Comparison of ENCODE assay signal across 13 cellular contexts in genomic region chr22:48098936-48099245, GRCh38.
DNase-seq lines count a peak whose midpoint lies in the region; ATAC-seq lines count a peak whose summit lies in the region.
"Had no signal": no experiment of that assay in that cellular context is flagged by ENCODE, and none has a peak within 500 bp of the region (broad histone marks: within the 10 kb centered on the region; RNA-seq: fewer than 3 reads in every experiment).

No MANE protein-coding gene starts in this region.

- peak overlapping the region; percentile 60 for H3K4me3 Mint-ChIP-seq in T-helper 1 cell treated with Interleukin-12 subunit alpha and Interleukin-12 subunit beta and Interleukin-4 antibody, amounts not matched to agents 30 μg/mL and 1 μg/mL, for 36 hours
- H3K4me3 Mint-ChIP-seq in memory B cell, result peak overlapping the region; percentile 66
- H3K4me3 Mint-ChIP-seq: dendritic cell treated with granulocyte-macrophage colony-stimulating factor and Interleukin-4, amounts not matched to agents 40 ng/mL and 50 ng/mL, for 4 days had no signal

- DNase-seq in T-helper 1 cell (no peak), memory B cell (ENCODE audit: low spot score in 2 of 2) (no peak), cerebellar cortex (ENCODE audit: low spot score) (no peak), SW 1271 (lab: John Stamatoyannopoulos, UW) (no peak), DMS79 (lab: John Stamatoyannopoulos, UW) (no peak)
- DNase-seq: IMR-90, PC-9, posterior cingulate gyrus had no signal

- peaks cover 32% of the 10 kb centered on the region for H3K4me1 Mint-ChIP-seq in T-helper 1 cell treated with Interleukin-12 subunit alpha and Interleukin-12 subunit beta and Interleukin-4 antibody, amounts not matched to agents 30 μg/mL and 1 μg/mL, for 36 hours (ENCODE audit: low read depth)
- peaks cover 48% of the 10 kb centered on the region for H3K4me1 Mint-ChIP-seq in memory B cell

- H3K27ac Mint-ChIP-seq in T-helper 1 cell treated with Interleukin-12 subunit alpha and Interleukin-12 subunit beta and Interleukin-4 antibody, amounts not matched to agents 30 μg/mL and 1 μg/mL, for 36 hours, result peak overlapping the region; percentile 88
- H3K27ac Mint-ChIP-seq in memory B cell, result peak overlapping the region; percentile 89
- H3K27ac Mint-ChIP-seq: dendritic cell treated with granulocyte-macrophage colony-stimulating factor and Interleukin-4, amounts not matched to agents 40 ng/mL and 50 ng/mL, for 4 days had no signal

- H3K27me3 Mint-ChIP-seq in T-helper 1 cell treated with Interleukin-12 subunit alpha and Interleukin-12 subunit beta and Interleukin-4 antibody, amounts not matched to agents 30 μg/mL and 1 μg/mL, for 36 hours (ENCODE audit: low read depth), result peaks cover 27% of the 10 kb centered on the region
- peaks cover 4% of the 10 kb centered on the region for H3K27me3 Mint-ChIP-seq in memory B cell

- ATAC-seq in GM21360 (IDR thresholded peaks at IDR 0.05; ENCODE audit: unreplicated experiment) (peak; percentile 13), HG03520 (IDR thresholded peaks at IDR 0.05; ENCODE audit: unreplicated experiment) (peak; percentile 17), memory B cell (ENCODE audit: low read depth) (no peak)

- H3K36me3 Mint-ChIP-seq in T-helper 1 cell treated with Interleukin-12 subunit alpha and Interleukin-12 subunit beta and Interleukin-4 antibody, amounts not matched to agents 30 μg/mL and 1 μg/mL, for 36 hours (ENCODE audit: low read depth), result peaks cover 6% of the 10 kb centered on the region
- H3K36me3 Mint-ChIP-seq in memory B cell, result no peaks in the 10 kb centered on the region
- H3K36me3 Mint-ChIP-seq: activated naive CD4-positive, alpha-beta T cell treated with anti-CD3 and anti-CD28 coated beads, Interleukin-2, amount 50 U/mL, for 72 hours had no signal

- no peaks in the 10 kb centered on the region for H3K9me3 Mint-ChIP-seq in T-helper 1 cell treated with Interleukin-12 subunit alpha and Interleukin-12 subunit beta and Interleukin-4 antibody, amounts not matched to agents 30 μg/mL and 1 μg/mL, for 36 hours
- H3K9me3 Mint-ChIP-seq in memory B cell, result peaks cover 4% of the 10 kb centered on the region
- H3K9me3 Mint-ChIP-seq: activated naive CD4-positive, alpha-beta T cell treated with anti-CD3 and anti-CD28 coated beads, Interleukin-2, amount 50 U/mL, for 72 hours; dendritic cell treated with granulocyte-macrophage colony-stimulating factor and Interleukin-4, amounts not matched to agents 40 ng/mL and 50 ng/mL, for 4 days had no signal
